1 cellular context compared by ENCODE assay signal in genomic region chr2:216571909-216572513, GRCh38.
TF ChIP-seq lines count a peak whose summit lies in the region.

No MANE protein-coding gene starts in this region.

TF ChIP-seq in IMR-90, 13 proteins besides CTCF, POLR2A, EP300 and RAD21:
- TF ChIP-seq CEBPB (IDR thresholded peaks at IDR 0.05; ENCODE audit: low read depth, low read length) (no peak), FOS (IDR thresholded peaks at IDR 0.05; ENCODE audit: low read depth, low read length) (0 out of 2 replicates have a peak, but pooled peaks have one; percentile 18), MAFK (IDR thresholded peaks at IDR 0.05; ENCODE audit: low read depth, low read length) (0 out of 2 replicates have a peak, but pooled peaks have one; percentile 17)
